ENCODE assay signal across 1 cellular context in genomic region chr17:44112284-44113280, GRCh38.
TF ChIP-seq lines count a peak whose summit lies in the region.

No MANE protein-coding gene starts in this region.

TF ChIP-seq in IMR-90, 13 proteins besides CTCF, POLR2A, EP300 and RAD21 (continued from another document):
- TF ChIP-seq ELK1 (IDR thresholded peaks at IDR 0.05; ENCODE audit: borderline replicate concordance, low read depth, low read length): no peak
- no peak for TF ChIP-seq RFX5 (IDR thresholded peaks at IDR 0.05; ENCODE audit: low read depth, low read length)
